Comparison of ENCODE assay signal across 19 cellular contexts in genomic region chr5:87367243-87367642, GRCh38. TPM values are rescaled to one million over a fixed set of nuclear protein-coding genes. Genes with fewer than 3 reads are reported as not detected.
DNase-seq lines count a peak whose midpoint lies in the region; ATAC-seq, FAIRE-seq and TF ChIP-seq lines count a peak whose summit lies in the region.
"Had no signal": no experiment of that assay in that cellular context is flagged by ENCODE, and none has a peak within 500 bp of the region (broad histone marks: within the 10 kb centered on the region; RNA-seq: fewer than 3 reads in every experiment).

No MANE protein-coding gene starts in this region.

- in situ Hi-C loops in IMR-90 (cut with MboI; ENCODE audit: low sequenced_read_pairs), result no loop called here

- ATAC-seq in IMR-90 (ENCODE audit: low read depth) (no peak), body of pancreas (no peak)
- ATAC-seq: GM12878, GM23338 had no signal

- H2BK120ac ChIP-seq in IMR-90 (ENCODE audit: low read depth, low read length), result no peak overlapping the region

- H4K91ac ChIP-seq in IMR-90 (ENCODE audit: insufficient read depth, low read depth, low read length), result no peak overlapping the region

- TF ChIP-seq POLR2A in IMR-90 (IDR thresholded peaks at IDR 0.05; ENCODE audit: low read depth, low read length) (no peak), body of pancreas (IDR thresholded peaks at IDR 0.05) (no peak), stomach (IDR thresholded peaks at IDR 0.05) (no peak)

- no peak overlapping the region for H3K9ac ChIP-seq in IMR-90 (ENCODE audit: low read depth, low read length)

- dilution Hi-C loops in IMR-90 (cut with HindIII; ENCODE audit: low sequenced_read_pairs, unreplicated experiment), result no loop called here

- BruUV-seq in IMR-90 (replicated peaks; lab: Mats Ljungman, UMichigan) (no TSS peak), Caco-2 (replicated peaks; lab: Mats Ljungman, UMichigan) (no TSS peak)

- TF ChIP-seq EP300 in stomach (IDR thresholded peaks at IDR 0.05), result no peak

- no peak overlapping the region for H4K5ac ChIP-seq in IMR-90 (ENCODE audit: low read depth, low read length)

- no peak overlapping the region for H3K4me2 ChIP-seq in IMR-90 (ENCODE audit: low read depth, low read length)
- H3K4me2 ChIP-seq: GM23338 had no signal

- no peak overlapping the region for H3K27ac ChIP-seq in IMR-90 (ENCODE audit: insufficient read depth, low read length)
- no peak overlapping the region for H3K27ac ChIP-seq in body of pancreas
- no peak overlapping the region for H3K27ac ChIP-seq in stomach

- intact Hi-C loops in IMR-90 (cut with micrococcal nuclease), result no loop called here
- intact Hi-C loops in body of pancreas (cut with DNase I), result no loop called here
- intact Hi-C loops in stomach (cut with DNase I; ENCODE audit: low total_unique reads), result no loop called here
- intact Hi-C loops in Caco-2 (cut with micrococcal nuclease; ENCODE audit: unreplicated experiment), result no loop called here

- no peak overlapping the region for H3K4me3 ChIP-seq in IMR-90 (ENCODE audit: insufficient read depth, low read depth, low read length)
- H3K4me3 ChIP-seq in body of pancreas, result no peak overlapping the region
- H3K4me3 ChIP-seq in stomach, result no peak overlapping the region
- no peak overlapping the region for H3K4me3 ChIP-seq in Caco-2 (ENCODE audit: low read depth, low read length)
- H3K4me3 ChIP-seq: GM12878, GM23338, HAP-1 had no signal

- H2BK5ac ChIP-seq in IMR-90 (ENCODE audit: low read depth, low read length, poor library complexity, severe bottlenecking), result no peak overlapping the region

- TF ChIP-seq RAD21 in IMR-90 (IDR thresholded peaks at IDR 0.05; ENCODE audit: low read length), result no peak

- no peak overlapping the region for H3K4ac ChIP-seq in IMR-90 (ENCODE audit: low read depth, low read length)

- peaks cover 2% of the 10 kb centered on the region; the same call in 1 of the 2 replicates for H3K9me1 ChIP-seq in IMR-90 (ENCODE audit: insufficient read depth, low read length)

- H3K56ac ChIP-seq in IMR-90 (ENCODE audit: extremely low read depth, insufficient read depth, low read length), result no peak overlapping the region

- peaks cover 17% of the 10 kb centered on the region for H3K36me3 Mint-ChIP-seq in Caco-2 (ENCODE audit: insufficient read depth, unreplicated experiment)

- FAIRE-seq in islet of Langerhans (lab: Jason Lieb, UNC), result peak; percentile 62
- FAIRE-seq in GM19239 (lab: Jason Lieb, UNC), result no peak
- FAIRE-seq: D721Med, GM12878 had no signal

- H2AFZ ChIP-seq in IMR-90 (replicated peaks; ENCODE audit: low read length, poor library complexity), result no peak overlapping the region
- H2AFZ ChIP-seq: GM23338 had no signal

- no peak overlapping the region for H2BK20ac ChIP-seq in IMR-90 (ENCODE audit: low read depth, low read length)

- H3K27ac Mint-ChIP-seq in Caco-2 (ENCODE audit: unreplicated experiment), result no peak overlapping the region
- H3K27ac Mint-ChIP-seq: GM23338 had no signal

- peaks cover 15 to 17% of the 10 kb centered on the region in 2 experiments; a peak in 3 of 4 replicates for H3K79me1 ChIP-seq in IMR-90 (ENCODE audit: low read depth in 1 of 2, low read length in 2 of 2)

- H3K9me3 Mint-ChIP-seq in Caco-2 (ENCODE audit: unreplicated experiment), result no peaks in the 10 kb centered on the region
- H3K9me3 Mint-ChIP-seq: CD4-positive, alpha-beta memory T cell; GM23338; HFFc6 had no signal

- DNase-seq in IMR-90 (no peak), body of pancreas (peak in 3 of 4 donors; percentile 39 to 56 (median 45)), stomach (peak; percentile 28), Caco-2 (no peak), GM19239 (ENCODE audit: insufficient read length, low spot score) (no peak), midbrain (lab: John Stamatoyannopoulos, UW) (no peak)
- DNase-seq: C1 segment of cervical spinal cord; CD4-positive, alpha-beta memory T cell; COR-L47; DMS 273 treated with DMSO at 0.1 percent for 48 hours; DMS79; EL; GDM1; HFFc6 had no signal

- no peak overlapping the region for H2AK5ac ChIP-seq in IMR-90 (ENCODE audit: low read depth, low read length)

- TF ChIP-seq CTCF in IMR-90 (conservative IDR thresholded peaks at IDR 0.05; ENCODE audit: low read depth, low read length) (no peak), body of pancreas (IDR thresholded peaks at IDR 0.05) (no peak), stomach (IDR thresholded peaks at IDR 0.05) (no peak), Caco-2 (IDR thresholded peaks at IDR 0.05; ENCODE audit: insufficient read depth in 1 of 2, low read depth in 1 of 2, low read length in 1 of 2, severe bottlenecking in 1 of 2, unreplicated experiment in 1 of 2) (no peak)

- H3K18ac ChIP-seq in IMR-90 (ENCODE audit: low read depth, low read length), result no peak overlapping the region

- H2AK9ac ChIP-seq in IMR-90 (replicated peaks; ENCODE audit: low read depth, low read length, poor library complexity), result no peak overlapping the region

- no peak overlapping the region for H4K8ac ChIP-seq in IMR-90 (ENCODE audit: low read depth in 2 of 2, low read length in 2 of 2)

- H3K4me1 ChIP-seq in IMR-90 (ENCODE audit: control insufficient read depth, insufficient read depth, low read length) (no peaks in the 10 kb centered on the region), body of pancreas (peaks cover 8% of the 10 kb centered on the region), stomach (peaks cover 0 to 6% (median 0%) of the 10 kb centered on the region in 4 donors), Caco-2 (no peaks in the 10 kb centered on the region)

- CTCF ChIA-PET in IMR-90 (lab: Yijun Ruan, JAX) (no interaction called here), Caco-2 (lab: Charles Lee) (no interaction called here)

- POLR2A ChIA-PET in IMR-90 (lab: Charles Lee; ENCODE audit: unreplicated experiment) (no interaction called here), Caco-2 (lab: Charles Lee) (no interaction called here)

- no peaks in the 10 kb centered on the region for H3K27me3 Mint-ChIP-seq in Caco-2 (ENCODE audit: insufficient read depth, unreplicated experiment)
- H3K27me3 Mint-ChIP-seq: CD4-positive, alpha-beta memory T cell had no signal

- H3K4me1 Mint-ChIP-seq in Caco-2 (ENCODE audit: low read depth, unreplicated experiment), result no peaks in the 10 kb centered on the region

- H3K9me3 ChIP-seq in IMR-90 (ENCODE audit: control insufficient read depth, insufficient read depth, low read length) (no peaks in the 10 kb centered on the region), body of pancreas (no peaks in the 10 kb centered on the region), stomach (no peaks in the 10 kb centered on the region), Caco-2 (no peaks in the 10 kb centered on the region)
- H3K9me3 ChIP-seq: HAP-1 had no signal

- H2BK15ac ChIP-seq in IMR-90 (ENCODE audit: low read depth, low read length), result no peak overlapping the region

- no CpG with 5 or more reads among the region's 2 CpGs for WGBS in IMR-90 (ENCODE audit: extremely low coverage in 2 of 2, insufficient read length in 1 of 2), 2 experiments
- WGBS in body of pancreas, 2 donors, result 47 to 53% methylated on average over 2 of the region's 2 CpGs
- WGBS in stomach, 5 donors, result 28 to 75% (median 59%) methylated on average over 2 of the region's 2 CpGs

- H3K36me3 ChIP-seq in IMR-90 (ENCODE audit: control insufficient read depth, insufficient read depth, low read length), result peaks cover 8% of the 10 kb centered on the region
- H3K36me3 ChIP-seq in body of pancreas (replicated peaks in 1 of 2; ENCODE audit: insufficient read depth in 1 of 2, low read depth in 2 of 2), result peaks cover 0 to 7% of the 10 kb centered on the region in 2 donors
- peaks cover 6 to 64% (median 28%) of the 10 kb centered on the region in 4 donors for H3K36me3 ChIP-seq in stomach
- H3K36me3 ChIP-seq in Caco-2 (ENCODE audit: control insufficient read depth, insufficient read depth, low read length), result no peaks in the 10 kb centered on the region; the same call in 1 of the 2 replicates
- H3K36me3 ChIP-seq: HAP-1 had no signal

- no peaks in the 10 kb centered on the region for H3K27me3 ChIP-seq in IMR-90 (ENCODE audit: control insufficient read depth, insufficient read depth, low read length)
- H3K27me3 ChIP-seq in body of pancreas, result no peaks in the 10 kb centered on the region
- no peaks in the 10 kb centered on the region for H3K27me3 ChIP-seq in stomach
- no peaks in the 10 kb centered on the region for H3K27me3 ChIP-seq in Caco-2 (replicated peaks; ENCODE audit: control insufficient read depth, insufficient read depth, low read length)

- 0 out of 2 replicates have a peak overlapping the region, but pooled peaks have one; percentile 68 for H3K23ac ChIP-seq in IMR-90 (ENCODE audit: low read depth, low read length)

- no peak overlapping the region for H3K14ac ChIP-seq in IMR-90 (replicated peaks; ENCODE audit: low read depth, low read length)

- H3K4me3 Mint-ChIP-seq in Caco-2 (ENCODE audit: unreplicated experiment), result no peak overlapping the region
- H3K4me3 Mint-ChIP-seq: GM23338, HFFc6 had no signal

- H4K20me1 ChIP-seq in IMR-90 (ENCODE audit: insufficient read depth, low read length), result no peaks in the 10 kb centered on the region

TF ChIP-seq in IMR-90, 13 proteins besides CTCF, POLR2A, EP300 and RAD21 (continues in another document):
- TF ChIP-seq USF2 (IDR thresholded peaks at IDR 0.05; ENCODE audit: low read depth, low read length), result no peak
- TF ChIP-seq BHLHE40 (IDR thresholded peaks at IDR 0.05; ENCODE audit: low read depth, low read length), result no peak
- no peak for TF ChIP-seq CEBPB (IDR thresholded peaks at IDR 0.05; ENCODE audit: low read depth, low read length)
- TF ChIP-seq MAFK (IDR thresholded peaks at IDR 0.05; ENCODE audit: low read depth, low read length), result no peak
- no peak for TF ChIP-seq MAZ (IDR thresholded peaks at IDR 0.05; ENCODE audit: borderline replicate concordance, low read depth, low read length)
- no peak for TF ChIP-seq NFE2L2 (IDR thresholded peaks at IDR 0.05; ENCODE audit: low read depth, low read length)
- TF ChIP-seq SMC3 (IDR thresholded peaks at IDR 0.05; ENCODE audit: low read depth, low read length), result no peak
- no peak for TF ChIP-seq RCOR1 (IDR thresholded peaks at IDR 0.05; ENCODE audit: insufficient replicate concordance, low read length)
- TF ChIP-seq MXI1 (IDR thresholded peaks at IDR 0.05; ENCODE audit: borderline replicate concordance, low read depth, low read length), result no peak

RNA-seq across cellular contexts. Expression of gene CCNH, which starts 45.5 kb away (rescaled TPM):
- 97.8 and 100 TPM in 2 replicates for total RNA-seq in IMR-90 (2012; rRNA removed)
- polyA plus RNA-seq in IMR-90 (2012; rRNA removed), result 36.0 and 37.4 TPM in 2 replicates
- polyA plus RNA-seq in IMR-90 (2012; cell fraction: cytosol; rRNA removed), result 22.5 and 31.2 TPM in 2 replicates
- polyA plus RNA-seq in IMR-90 (2012; cell fraction: nucleus; rRNA removed; ENCODE audit: low replicate concordance), result 24.1 and 64.0 TPM in 2 replicates
- total RNA-seq in body of pancreas, result 100 to 1,000 TPM; 107 to 152 TPM
- 100 to 1,000 TPM in 4 of 5 donors, 10 to 100 TPM in 1; 84.0 to 219 (median 180) TPM for total RNA-seq in stomach
- polyA plus RNA-seq in stomach, result 10 to 100 TPM; 30.4 to 46.9 (median 32.8) TPM
- total RNA-seq in Caco-2 (2022), result 39.4 and 39.6 TPM in 2 replicates

Comparison
In these comparisons a context has a peak if more than half of its experiments do, and no peak if none do; other contexts are left out.
1. DNase-seq: peak in body of pancreas (3 of 4) and stomach (single experiment); none in IMR-90 (single experiment), Caco-2 (0 of 2), GM19239 (single experiment) and midbrain (single experiment).